Comparison of ENCODE assay signal across 8 cellular contexts in the genomic region with DNA sequence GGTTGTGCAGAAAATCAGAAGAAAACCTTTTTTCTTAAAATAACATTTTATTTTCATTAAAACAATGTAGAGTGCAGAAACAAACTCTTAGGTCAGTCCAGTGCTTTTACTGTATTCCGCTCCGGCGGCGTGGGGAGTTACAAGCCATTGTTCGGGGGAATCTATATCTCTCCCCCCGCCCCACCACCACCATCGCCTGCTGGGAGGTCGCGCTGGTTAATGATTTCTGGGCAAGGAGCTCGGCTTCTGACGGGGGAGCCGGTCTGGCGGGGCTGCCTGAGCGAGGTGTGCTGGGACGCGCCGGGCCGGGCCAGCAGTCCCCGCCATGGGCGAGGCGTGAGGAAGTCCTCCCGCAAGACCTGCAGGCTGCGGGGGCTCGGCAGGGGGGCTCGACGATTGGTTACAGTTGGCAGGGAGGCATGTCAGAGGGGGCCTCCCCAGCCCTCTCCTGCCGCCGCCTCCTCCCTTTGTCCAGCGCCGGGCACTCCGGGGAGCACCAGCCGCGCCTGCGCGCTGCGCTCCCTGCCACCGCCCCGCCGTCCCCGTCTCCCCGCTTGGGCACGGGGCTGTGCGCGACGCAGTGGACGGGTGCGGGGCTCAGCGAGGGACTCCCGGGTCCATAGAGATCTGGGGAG. TPM values are rescaled to one million over a fixed set of nuclear protein-coding genes. Genes with fewer than 3 reads are reported as not detected.
DNase-seq lines count a peak whose midpoint lies in the region; ATAC-seq, FAIRE-seq and TF ChIP-seq lines count a peak whose summit lies in the region.

No MANE protein-coding gene starts in this region.

- 1% methylated on average over 35 to 49 of the region's 49 CpGs for WGBS in adipose tissue, 3 donors
- 0 to 1% (median 0%) methylated on average over 14 to 49 of the region's 49 CpGs for WGBS in heart left ventricle, 4 donors

- H3K9me3 ChIP-seq in RWPE2 (ENCODE audit: severe bottlenecking) (no peaks in the 10 kb centered on the region), heart left ventricle (no peaks in the 10 kb centered on the region)

- TF ChIP-seq CTCF in RWPE2 (IDR thresholded peaks at IDR 0.05; ENCODE audit: poor library complexity, severe bottlenecking) (no peak), heart left ventricle (IDR thresholded peaks at IDR 0.05) (no peak), osteocyte (IDR thresholded peaks at IDR 0.05) (no peak), D721Med (IDR thresholded peaks at IDR 0.05; ENCODE audit: insufficient read depth, missing control alignments) (no peak)

- H3K4me1 Mint-ChIP-seq in osteocyte (ENCODE audit: unreplicated experiment), result peaks cover 59% of the 10 kb centered on the region

- H3K4me1 ChIP-seq in RWPE2 (ENCODE audit: insufficient read depth, poor library complexity, severe bottlenecking) (peaks cover 32% of the 10 kb centered on the region), heart left ventricle (peaks cover 0 to 45% (median 27%) of the 10 kb centered on the region in 12 donors)

- H3K4me3 ChIP-seq in RWPE2 (ENCODE audit: severe bottlenecking) (peak overlapping the region; percentile 40), heart left ventricle (peak overlapping the region; percentile 76 to 95 (median 86))

- no peak for TF ChIP-seq POLR2A in heart left ventricle (IDR thresholded peaks at IDR 0.05)

- H3K4me3 Mint-ChIP-seq in osteocyte (ENCODE audit: unreplicated experiment), result peak overlapping the region; percentile 95

- DNase-seq in GM04504 (ENCODE audit: low read depth) (peak; percentile 31), HK-2 (ENCODE audit: unreplicated experiment) (peak; percentile 84), RWPE2 (ENCODE audit: low spot score) (peak; percentile 74), heart left ventricle (peak; percentile 71 to 89 (median 79)), osteocyte (ENCODE audit: extremely low spot score, unreplicated experiment) (peak; percentile 93), D721Med (ENCODE audit: insufficient read length, low spot score) (no peak)

- H3K27ac ChIP-seq in RWPE2 (ENCODE audit: poor library complexity, severe bottlenecking) (peak overlapping the region; percentile 99), adipose tissue (ENCODE audit: low read depth, low read length) (peak overlapping the region; percentile 93), heart left ventricle (peak overlapping the region; percentile 96 to 100 (median 99))

- H3K9me3 Mint-ChIP-seq in osteocyte (ENCODE audit: unreplicated experiment), result no peaks in the 10 kb centered on the region

- intact Hi-C loops in heart left ventricle (cut with DNase I), result loop anchor here (2.0 to 10.0 kb wide), 14 partner anchors 34 to 305 kb away; a partner anchor contains a TSS

- FAIRE-seq in D721Med (lab: Jason Lieb, UNC), result no peak

- H3K27me3 ChIP-seq in RWPE2 (ENCODE audit: insufficient read depth, poor library complexity, severe bottlenecking) (no peaks in the 10 kb centered on the region), heart left ventricle (no peaks in the 10 kb centered on the region)

- H3K36me3 Mint-ChIP-seq in osteocyte (ENCODE audit: unreplicated experiment), result peaks cover 17% of the 10 kb centered on the region

- ATAC-seq in RWPE2 (ENCODE audit: low read depth), result peak; percentile 31
- ATAC-seq in heart left ventricle, result peak; percentile 26 to 76 (median 64)
- ATAC-seq in HG02571 (IDR thresholded peaks at IDR 0.05; ENCODE audit: unreplicated experiment), result no peak

- H3K36me3 ChIP-seq in RWPE2 (ENCODE audit: low read depth) (peaks cover 38% of the 10 kb centered on the region), heart left ventricle (peaks cover 0 to 21% (median 14%) of the 10 kb centered on the region in 9 donors)

- no peaks in the 10 kb centered on the region for H3K27me3 Mint-ChIP-seq in osteocyte (ENCODE audit: unreplicated experiment)

- H3K27ac Mint-ChIP-seq in osteocyte (ENCODE audit: unreplicated experiment), result peak overlapping the region; percentile 99

RNA-seq across cellular contexts. Expression of a gene that starts 1.0 kb away (rescaled TPM):
- polyA plus RNA-seq in adipose tissue, result 100 to 1,000 TPM in 1 of 3 donors, 10 to 100 TPM in 2; 23.7 to 224 (median 34.2) TPM
- 10 to 100 TPM; 11.4 to 66.7 (median 24.5) TPM for total RNA-seq in heart left ventricle
- 10 to 100 TPM in 1 of 2 donors, 1 to 10 TPM in 1; 4.8 to 20.3 TPM for polyA plus RNA-seq in heart left ventricle
- total RNA-seq in osteocyte, result 30.2 and 55.1 TPM in 2 replicates
